In genomic region chr12:124640096-124640495, GRCh38 we compare ENCODE assay signal across 11 cellular contexts.
DNase-seq lines count a peak whose midpoint lies in the region; TF ChIP-seq lines count a peak whose summit lies in the region.
"Had no signal": no experiment of that assay in that cellular context is flagged by ENCODE, and none has a peak within 500 bp of the region (broad histone marks: within the 10 kb centered on the region; RNA-seq: fewer than 3 reads in every experiment).

No MANE protein-coding gene starts in this region.

- CTCF ChIA-PET in CD4-positive, alpha-beta memory T cell (lab: Charles Lee; ENCODE audit: partially characterized antibody), result interaction anchor here (1.6 kb wide), 1 partner anchor 22 kb away, joined by 3 read pairs; no protein-coding TSS in a partner anchor

- peak; percentile 56 for DNase-seq in Daoy (ENCODE audit: low read depth)
- peak; percentile 61 for DNase-seq in MV-4-11 (lab: John Stamatoyannopoulos, UW)
- peak; percentile 67 to 76 for DNase-seq in cardiac fibroblast (ENCODE audit: low read depth in 2 of 2)
- DNase-seq in HuH-7.5 (ENCODE audit: low spot score), result no peak
- DNase-seq in RPMI8226, result no peak
- DNase-seq in DMS79 (lab: John Stamatoyannopoulos, UW), result no peak
- no peak for DNase-seq in CD4-positive, alpha-beta memory T cell
- DNase-seq: gastrocnemius medialis, left ventricle myocardium inferior had no signal

- intact Hi-C loops in CD4-positive, alpha-beta memory T cell (cut with micrococcal nuclease), result no loop called here

- no peak overlapping the region for H3K4me3 ChIP-seq in cardiac fibroblast (replicated peaks in 1 of 2; ENCODE audit: low read depth in 2 of 2, low read length in 2 of 2)
- H3K4me3 ChIP-seq in CD4-positive, alpha-beta memory T cell (ENCODE audit: low read length in 2 of 2), result no peak overlapping the region
- H3K4me3 ChIP-seq: gastrocnemius medialis, left ventricle myocardium inferior had no signal

- H3K27ac Mint-ChIP-seq in nephron, result peak overlapping the region in 2 of 3 experiments; percentile 1 to 7
- H3K27ac Mint-ChIP-seq in CD4-positive, alpha-beta memory T cell, result no peak overlapping the region
- H3K27ac Mint-ChIP-seq: progenitor cell of endocrine pancreas had no signal

- H3K4me3 Mint-ChIP-seq in nephron, result no peak overlapping the region
- H3K4me3 Mint-ChIP-seq in CD4-positive, alpha-beta memory T cell, result no peak overlapping the region

- no peaks in the 10 kb centered on the region for H3K9me3 Mint-ChIP-seq in nephron
- H3K9me3 Mint-ChIP-seq in CD4-positive, alpha-beta memory T cell, result peaks cover 0 to 4% (median 2%) of the 10 kb centered on the region in 8 donors

- peaks cover 15% of the 10 kb centered on the region for H3K27me3 Mint-ChIP-seq in nephron (ENCODE audit: low read depth)
- no peaks in the 10 kb centered on the region for H3K27me3 Mint-ChIP-seq in CD4-positive, alpha-beta memory T cell

- H3K9me3 ChIP-seq in CD4-positive, alpha-beta memory T cell (ENCODE audit: control insufficient read depth in 1 of 2, low read length in 2 of 2), result no peaks in the 10 kb centered on the region
- H3K9me3 ChIP-seq: gastrocnemius medialis had no signal

- no peaks in the 10 kb centered on the region for H3K27me3 ChIP-seq in CD4-positive, alpha-beta memory T cell (ENCODE audit: insufficient read depth, low read length)
- H3K27me3 ChIP-seq: gastrocnemius medialis had no signal

- no peaks in the 10 kb centered on the region for H3K36me3 Mint-ChIP-seq in nephron (ENCODE audit: low read depth)
- H3K36me3 Mint-ChIP-seq in CD4-positive, alpha-beta memory T cell, result no peaks in the 10 kb centered on the region

- H3K36me3 ChIP-seq in CD4-positive, alpha-beta memory T cell (ENCODE audit: insufficient read depth, low read length), result no peaks in the 10 kb centered on the region
- H3K36me3 ChIP-seq: gastrocnemius medialis, left ventricle myocardium inferior had no signal

- TF ChIP-seq CTCF in cardiac fibroblast (IDR thresholded peaks at IDR 0.05; ENCODE audit: low read depth, low read length) (no peak), nephron (IDR thresholded peaks at IDR 0.05; ENCODE audit: unreplicated experiment in 3 of 3) (no peak)

- H3K4me1 ChIP-seq in CD4-positive, alpha-beta memory T cell (ENCODE audit: insufficient read depth, low read length), result peaks cover 17% of the 10 kb centered on the region
- H3K4me1 ChIP-seq: left ventricle myocardium inferior had no signal

- H3K4me1 Mint-ChIP-seq in nephron, result peaks cover 31% of the 10 kb centered on the region
- H3K4me1 Mint-ChIP-seq in CD4-positive, alpha-beta memory T cell, result peaks cover 8 to 16% (median 12%) of the 10 kb centered on the region in 4 donors

- POLR2A ChIA-PET in CD4-positive, alpha-beta memory T cell (lab: Charles Lee; ENCODE audit: partially characterized antibody), result interaction anchor here (0.5 kb wide), 1 partner anchor 71 kb away, joined by 3 read pairs; no protein-coding TSS in a partner anchor

- no peak overlapping the region for H3K27ac ChIP-seq in CD4-positive, alpha-beta memory T cell (ENCODE audit: low read depth, low read length)
- H3K27ac ChIP-seq: gastrocnemius medialis, left ventricle myocardium inferior had no signal

Comparison
In these comparisons a context has a peak if more than half of its experiments do, and no peak if none do; other contexts are left out.
1. DNase-seq: peak in Daoy (single experiment), MV-4-11 (single experiment) and cardiac fibroblast (2 of 2); none in HuH-7.5 (single experiment), RPMI8226 (single experiment), DMS79 (single experiment) and CD4-positive, alpha-beta memory T cell (0 of 5).
2. H3K27ac Mint-ChIP-seq: peak in nephron (2 of 3); none in CD4-positive, alpha-beta memory T cell (0 of 7).